In genomic region chr9:80177949-80178480, GRCh38 we compare ENCODE assay signal across 26 cellular contexts.
"Had no signal": no experiment of that assay in that cellular context is flagged by ENCODE, and none has a peak within 500 bp of the region (broad histone marks: within the 10 kb centered on the region; RNA-seq: fewer than 3 reads in every experiment).

No MANE protein-coding gene starts in this region.

- DNase-seq: activated CD4-positive, alpha-beta memory T cell treated with anti-CD3 and anti-CD28 coated beads, Interleukin-2, amount 10 ng/mL, durations not matched to agents 7 days and 5 days; activated CD4-positive, alpha-beta T cell treated with anti-CD3 and anti-CD28 coated beads, Interleukin-2, amount 10 ng/mL, durations not matched to agents 24 days and 14 days; activated effector memory CD4-positive, alpha-beta T cell treated with anti-CD3 and anti-CD28 coated beads, Interleukin-2, amount 50 U/mL, for 16 hours; activated naive CD4-positive, alpha-beta T cell treated with anti-CD3 and anti-CD28 coated beads, Interleukin-2, amount 10 ng/mL, durations not matched to agents 7 days and 5 days; activated T-cell treated with anti-CD3 and anti-CD28 coated beads, Interleukin-2, amount 50 U/mL, for 72 hours; colonic mucosa; dorsolateral prefrontal cortex; esophagus squamous epithelium; gastrocnemius medialis; head of caudate nucleus; natural killer cell; stimulated activated CD4-positive, alpha-beta T cell treated with anti-CD3 and anti-CD28 coated beads, Interleukin-12 subunit alpha, Interleukin-12 subunit beta, amount 100 ng/mL, for 4 hours; stimulated activated CD4-positive, alpha-beta T cell treated with anti-CD3 and anti-CD28 coated beads, Interleukin-4, amount 100 ng/mL, for 4 hours; stomach; T-cell had no signal

- ATAC-seq: activated CD4-positive, CD25-positive, alpha-beta regulatory T cell treated with anti-CD3 and anti-CD28 coated beads, Interleukin-2, amount 50 U/mL, for 24 hours; activated T-cell treated with anti-CD3 and anti-CD28 coated beads, Interleukin-2, amount 50 U/mL, for 72 hours; gastrocnemius medialis; left lobe of liver; natural killer cell; T-cell had no signal

- H3K4me3 Mint-ChIP-seq: activated CD4-positive, alpha-beta memory T cell treated with anti-CD3 and anti-CD28 coated beads, Interleukin-2, amount 10 ng/mL, durations not matched to agents 7 days and 5 days; activated CD4-positive, alpha-beta T cell treated with anti-CD3 and anti-CD28 coated beads, Interleukin-2, amount 10 ng/mL, durations not matched to agents 24 days and 14 days; activated naive CD4-positive, alpha-beta T cell treated with anti-CD3 and anti-CD28 coated beads, Interleukin-2, amount 10 ng/mL, durations not matched to agents 7 days and 5 days; activated T-cell treated with anti-CD3 and anti-CD28 coated beads, Interleukin-2, amount 50 U/mL, for 72 hours; natural killer cell; T-cell; T-helper 2 cell treated with Interferon-gamma antibody and Interleukin-4, amounts not matched to agents 5 μg/mL and 100 μg/mL, for 36 hours had no signal

- H3K9me3 ChIP-seq: colonic mucosa, esophagus squamous epithelium, gastrocnemius medialis, prostate gland, suprapubic skin had no signal

- H3K36me3 ChIP-seq: colonic mucosa, esophagus squamous epithelium, gastrocnemius medialis, prostate gland, right atrium auricular region, stomach, suprapubic skin, tibial nerve had no signal

- H3K4me1 ChIP-seq: colonic mucosa, esophagus squamous epithelium, gastrocnemius medialis, prostate gland, right atrium auricular region, stomach, suprapubic skin, tibial nerve had no signal

- FAIRE-seq: bronchial epithelial cell, keratinocyte had no signal

- H3K4me1 Mint-ChIP-seq: activated CD4-positive, alpha-beta memory T cell treated with anti-CD3 and anti-CD28 coated beads, Interleukin-2, amount 10 ng/mL, durations not matched to agents 7 days and 5 days; activated CD4-positive, alpha-beta T cell treated with anti-CD3 and anti-CD28 coated beads, Interleukin-2, amount 10 ng/mL, durations not matched to agents 24 days and 14 days; activated naive CD4-positive, alpha-beta T cell treated with anti-CD3 and anti-CD28 coated beads, Interleukin-2, amount 10 ng/mL, durations not matched to agents 7 days and 5 days; natural killer cell; T-cell had no signal

- H3K36me3 Mint-ChIP-seq: activated naive CD4-positive, alpha-beta T cell treated with anti-CD3 and anti-CD28 coated beads, Interleukin-2, amount 10 ng/mL, durations not matched to agents 7 days and 5 days; natural killer cell; T-cell had no signal

- H3K9me3 Mint-ChIP-seq: activated CD4-positive, alpha-beta memory T cell treated with anti-CD3 and anti-CD28 coated beads, Interleukin-2, amount 10 ng/mL, durations not matched to agents 7 days and 5 days; activated CD4-positive, alpha-beta T cell treated with anti-CD3 and anti-CD28 coated beads, Interleukin-2, amount 10 ng/mL, durations not matched to agents 24 days and 14 days; activated naive CD4-positive, alpha-beta T cell treated with anti-CD3 and anti-CD28 coated beads, Interleukin-2, amount 10 ng/mL, durations not matched to agents 7 days and 5 days; T-cell; T-helper 2 cell treated with Interferon-gamma antibody and Interleukin-4, amounts not matched to agents 5 μg/mL and 100 μg/mL, for 36 hours had no signal

- H3K27me3 ChIP-seq: colonic mucosa, dorsolateral prefrontal cortex, esophagus squamous epithelium, gastrocnemius medialis, right atrium auricular region, stomach, suprapubic skin, tibial nerve had no signal

- H3K27ac ChIP-seq: colonic mucosa, dorsolateral prefrontal cortex, esophagus squamous epithelium, gastrocnemius medialis, prostate gland, right atrium auricular region, stomach, suprapubic skin, tibial nerve, VCaP had no signal

- H3K4me3 ChIP-seq: colonic mucosa, dorsolateral prefrontal cortex, esophagus squamous epithelium, gastrocnemius medialis, lung, prostate gland, right atrium auricular region, stomach, suprapubic skin, tibial nerve had no signal

- H3K27me3 Mint-ChIP-seq: activated CD4-positive, alpha-beta memory T cell treated with anti-CD3 and anti-CD28 coated beads, Interleukin-2, amount 10 ng/mL, durations not matched to agents 7 days and 5 days; activated CD4-positive, alpha-beta T cell treated with anti-CD3 and anti-CD28 coated beads, Interleukin-2, amount 10 ng/mL, durations not matched to agents 24 days and 14 days; activated naive CD4-positive, alpha-beta T cell treated with anti-CD3 and anti-CD28 coated beads, Interleukin-2, amount 10 ng/mL, durations not matched to agents 7 days and 5 days had no signal

- H3K27ac Mint-ChIP-seq: activated CD4-positive, alpha-beta memory T cell treated with anti-CD3 and anti-CD28 coated beads, Interleukin-2, amount 10 ng/mL, durations not matched to agents 7 days and 5 days; activated CD4-positive, alpha-beta T cell treated with anti-CD3 and anti-CD28 coated beads, Interleukin-2, amount 10 ng/mL, durations not matched to agents 24 days and 14 days; activated naive CD4-positive, alpha-beta T cell treated with anti-CD3 and anti-CD28 coated beads, Interleukin-2, amount 10 ng/mL, durations not matched to agents 7 days and 5 days; activated T-cell treated with anti-CD3 and anti-CD28 coated beads, Interleukin-2, amount 50 U/mL, for 72 hours; natural killer cell; T-cell; T-helper 2 cell treated with Interferon-gamma antibody and Interleukin-4, amounts not matched to agents 5 μg/mL and 100 μg/mL, for 36 hours had no signal
